23 cellular contexts compared by ENCODE assay signal in the genomic region with DNA sequence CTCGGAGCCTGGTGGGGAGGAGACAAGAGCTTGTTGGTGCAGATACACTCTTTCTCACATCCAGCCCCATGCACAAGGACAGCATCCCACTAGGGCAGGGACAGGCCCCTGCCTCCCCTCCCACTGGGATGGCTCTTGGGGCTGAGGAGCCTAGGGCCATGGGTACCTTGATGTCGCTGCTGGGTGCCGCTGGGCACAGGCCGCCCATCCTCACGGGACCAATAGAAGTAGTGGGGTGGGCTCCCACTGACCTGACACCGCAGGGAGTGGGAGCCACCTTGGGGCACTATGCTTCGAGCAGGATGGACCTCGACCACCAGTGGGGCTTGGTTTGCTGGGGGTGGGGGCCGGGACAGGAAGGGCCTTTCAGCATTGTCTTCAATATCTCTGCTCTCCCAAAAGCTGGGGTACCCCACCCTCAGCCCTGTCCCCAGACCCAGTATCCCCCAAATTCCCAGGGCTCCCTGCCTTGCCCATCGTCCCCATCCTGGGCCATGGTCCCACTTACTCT. TPM values are rescaled to one million over a fixed set of nuclear protein-coding genes. Genes with fewer than 3 reads are reported as not detected.
A peak's percentile ranks its signal among the peaks of the same experiment; 100 is the strongest.
DNase-seq lines count a peak whose midpoint lies in the region; ATAC-seq and TF ChIP-seq lines count a peak whose summit lies in the region.
"Had no signal": no experiment of that assay in that cellular context is flagged by ENCODE, and none has a peak within 500 bp of the region (broad histone marks: within the 10 kb centered on the region; RNA-seq: fewer than 3 reads in every experiment).

No MANE protein-coding gene starts in this region.

- peak overlapping the region; percentile 51 for H3K27ac Mint-ChIP-seq in memory B cell
- H3K27ac Mint-ChIP-seq: CD8-positive, alpha-beta memory T cell had no signal

- no peak overlapping the region for H3K4me2 ChIP-seq in osteoblast (ENCODE audit: insufficient read depth, low read length)

- DNase-seq in RWPE2 (ENCODE audit: low spot score) (peak; percentile 48), memory B cell (ENCODE audit: low spot score in 2 of 2) (no peak), osteoblast (ENCODE audit: insufficient read length, low spot score, missing footprints) (no peak), SW 1271 (lab: John Stamatoyannopoulos, UW) (no peak), GDM1 (lab: John Stamatoyannopoulos, UW) (no peak)
- DNase-seq in activated naive CD4-positive, alpha-beta T cell treated with anti-CD3 and anti-CD28 coated beads, Interleukin-2, amount 50 U/mL, for 16 hours = no peak
- DNase-seq: ACHN; BE2C; C1 segment of cervical spinal cord; CD4-positive, CD25-positive, alpha-beta regulatory T cell; CD8-positive, alpha-beta memory T cell; COR-L47; DMS153; DMS79; GM23248; IMR-90 had no signal

- TF ChIP-seq CTCF in RWPE2 (IDR thresholded peaks at IDR 0.05; ENCODE audit: poor library complexity, severe bottlenecking) (no peak), osteoblast (IDR thresholded peaks at IDR 0.05; ENCODE audit: extremely low read depth, low read depth, low read length) (no peak)

- H3K36me3 Mint-ChIP-seq in memory B cell = peaks cover 2% of the 10 kb centered on the region
- H3K36me3 Mint-ChIP-seq: CD4-positive, CD25-positive, alpha-beta regulatory T cell; CD8-positive, alpha-beta memory T cell had no signal

- no peaks in the 10 kb centered on the region for H3K9me3 Mint-ChIP-seq in memory B cell
- H3K9me3 Mint-ChIP-seq: CD4-positive, CD25-positive, alpha-beta regulatory T cell; CD8-positive, alpha-beta memory T cell had no signal

- no peak overlapping the region for H3K4me3 Mint-ChIP-seq in memory B cell
- H3K4me3 Mint-ChIP-seq: CD4-positive, CD25-positive, alpha-beta regulatory T cell; CD8-positive, alpha-beta memory T cell had no signal

- no peak overlapping the region for H2AFZ ChIP-seq in osteoblast (ENCODE audit: low read length)
- H2AFZ ChIP-seq: GM23248 had no signal

- H3K27ac ChIP-seq in RWPE2 (ENCODE audit: poor library complexity, severe bottlenecking) = no peak overlapping the region
- peak overlapping the region; percentile 37 for H3K27ac ChIP-seq in osteoblast (ENCODE audit: low read depth, low read length)
- H3K27ac ChIP-seq: GM23248, HL-60 had no signal

- H3K27me3 ChIP-seq in RWPE2 (ENCODE audit: insufficient read depth, poor library complexity, severe bottlenecking) = no peaks in the 10 kb centered on the region
- H3K27me3 ChIP-seq in osteoblast (ENCODE audit: insufficient read depth, low read length) = no peaks in the 10 kb centered on the region
- H3K27me3 ChIP-seq: BE2C had no signal

- H3K36me3 ChIP-seq in RWPE2 (ENCODE audit: low read depth) = peaks cover 53% of the 10 kb centered on the region
- H3K36me3 ChIP-seq in osteoblast (ENCODE audit: insufficient read depth, low read length) = peaks cover 87% of the 10 kb centered on the region
- H3K36me3 ChIP-seq: BE2C had no signal

- H3K9me3 ChIP-seq in RWPE2 (ENCODE audit: severe bottlenecking) = no peaks in the 10 kb centered on the region
- H3K9me3 ChIP-seq in osteoblast (ENCODE audit: low read depth, low read length) = no peaks in the 10 kb centered on the region
- H3K9me3 ChIP-seq: BE2C, HAP-1 had no signal

- peaks cover 2% of the 10 kb centered on the region for H3K4me1 Mint-ChIP-seq in memory B cell
- H3K4me1 Mint-ChIP-seq: CD4-positive, CD25-positive, alpha-beta regulatory T cell had no signal

- peaks cover 3% of the 10 kb centered on the region for H3K79me2 ChIP-seq in osteoblast (ENCODE audit: insufficient read depth, low read length)

- H3K27me3 Mint-ChIP-seq in memory B cell = no peaks in the 10 kb centered on the region
- H3K27me3 Mint-ChIP-seq: CD4-positive, CD25-positive, alpha-beta regulatory T cell; CD8-positive, alpha-beta memory T cell had no signal

- ATAC-seq in RWPE2 (ENCODE audit: low read depth) (no peak), memory B cell (ENCODE audit: low read depth) (no peak)
- ATAC-seq: GM12878, K562 had no signal

- H3K4me1 ChIP-seq in RWPE2 (ENCODE audit: insufficient read depth, poor library complexity, severe bottlenecking) (peaks cover 2% of the 10 kb centered on the region), osteoblast (ENCODE audit: insufficient read depth, low read length) (peaks cover 26% of the 10 kb centered on the region)
- H3K4me1 ChIP-seq: BE2C, HAP-1 had no signal

- H3K4me3 ChIP-seq in RWPE2 (ENCODE audit: severe bottlenecking) = no peak overlapping the region
- H3K4me3 ChIP-seq in osteoblast (ENCODE audit: insufficient read depth, low read length) = no peak overlapping the region
- H3K4me3 ChIP-seq: GM12878, GM23248, HAP-1, K562 had no signal

- H4K20me1 ChIP-seq in osteoblast (ENCODE audit: insufficient read depth, low read length) = peaks cover 56% of the 10 kb centered on the region

RNA-seq across cellular contexts. Expression of a gene that starts 47.7 kb away (rescaled TPM):
- total RNA-seq in osteoblast = not detected in 2 replicates
- total RNA-seq: CD8-positive, alpha-beta memory T cell; Daoy; GM23248; H4; HT1080; IMR-90; K562 had no signal
